Comparison of ENCODE assay signal across 8 cellular contexts in the genomic region with DNA sequence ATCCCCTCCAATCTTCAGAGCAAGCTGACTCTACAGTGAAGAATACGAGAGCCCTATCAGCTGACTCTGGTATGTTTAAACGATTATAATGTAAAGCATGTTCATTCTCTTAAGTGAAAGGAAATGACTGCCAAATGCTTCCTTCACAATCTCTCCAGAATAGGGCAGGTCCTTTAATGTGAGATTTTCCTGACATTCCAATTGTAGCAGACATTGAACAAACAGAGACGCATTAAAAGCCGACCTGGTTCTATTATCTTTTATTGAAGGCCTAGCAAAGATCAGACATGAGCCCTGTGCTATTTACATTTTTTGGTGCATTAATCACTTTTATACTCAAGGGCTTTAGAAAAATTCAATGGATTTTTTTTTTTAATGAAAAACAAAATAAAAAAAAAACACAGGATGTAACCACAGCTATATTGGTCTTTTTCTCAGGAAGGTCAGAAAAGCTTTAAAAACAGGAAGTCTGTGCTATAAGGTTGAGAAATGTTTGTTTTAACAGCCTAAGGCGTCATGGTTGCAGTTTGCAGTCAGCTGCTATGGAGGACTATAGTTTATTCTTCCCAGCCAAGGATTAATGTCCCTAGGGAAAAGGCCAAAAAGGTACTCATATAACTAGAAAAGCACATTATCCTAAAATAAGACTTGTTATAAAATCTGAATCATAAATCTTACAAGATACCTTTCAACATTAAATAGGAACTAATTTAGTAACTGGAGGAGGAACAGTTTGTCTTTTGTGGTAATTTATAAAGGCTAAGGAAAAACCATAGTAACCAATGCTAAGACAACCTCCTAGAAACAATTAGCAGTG.
DNase-seq lines count a peak whose midpoint lies in the region; ATAC-seq and TF ChIP-seq lines count a peak whose summit lies in the region.

No MANE protein-coding gene starts in this region.

- no peaks in the 10 kb centered on the region for H3K36me3 Mint-ChIP-seq in CD4-positive, alpha-beta T cell (ENCODE audit: low read depth)
- peaks cover 20% of the 10 kb centered on the region for H3K36me3 Mint-ChIP-seq in brain

- H3K4me1 Mint-ChIP-seq in CD4-positive, alpha-beta T cell (ENCODE audit: low read depth) = peaks cover 18% of the 10 kb centered on the region
- H3K4me1 Mint-ChIP-seq in brain = peaks cover 81% of the 10 kb centered on the region

- no peaks in the 10 kb centered on the region for H3K9me3 ChIP-seq in CD4-positive, alpha-beta T cell (ENCODE audit: control insufficient read depth, low read length)

- H3K27me3 ChIP-seq in CD4-positive, alpha-beta T cell (ENCODE audit: control insufficient read depth, insufficient read depth, low read length) = no peaks in the 10 kb centered on the region
- H3K27me3 ChIP-seq in layer of hippocampus (ENCODE audit: control insufficient read depth, insufficient read depth, low read length) = no peaks in the 10 kb centered on the region

- intact Hi-C loops in CD4-positive, alpha-beta T cell (cut with DNase I, micrococcal nuclease) = no loop called here

- DNase-seq in CD4-positive, alpha-beta T cell = no peak
- DNase-seq in HT1080 (ENCODE audit: low read depth) = peak; percentile 84
- DNase-seq in NOMO-1 (lab: John Stamatoyannopoulos, UW; ENCODE audit: unreplicated experiment in 2 of 2) = peak; percentile 73 to 93
- peak; percentile 84 for DNase-seq in stromal cell of bone marrow (ENCODE audit: low read depth)

- no peak for TF ChIP-seq CTCF in CD4-positive, alpha-beta T cell (IDR thresholded peaks at IDR 0.05)
- no peak for TF ChIP-seq CTCF in brain (conservative IDR thresholded peaks at IDR 0.05)

- H3K27ac ChIP-seq in CD4-positive, alpha-beta T cell (ENCODE audit: low read depth, low read length) = no peak overlapping the region
- H3K27ac ChIP-seq in layer of hippocampus (ENCODE audit: low read depth, low read length) = peak overlapping the region; percentile 4

- H3K27ac Mint-ChIP-seq in CD4-positive, alpha-beta T cell = peak overlapping the region; percentile 7
- peak overlapping the region; percentile 81 to 95 (median 91) for H3K27ac Mint-ChIP-seq in brain

- no peaks in the 10 kb centered on the region for H3K9me3 Mint-ChIP-seq in CD4-positive, alpha-beta T cell
- H3K9me3 Mint-ChIP-seq in brain = peaks cover 0 to 3% (median 0%) of the 10 kb centered on the region in 5 experiments

- CTCF ChIA-PET in CD4-positive, alpha-beta T cell (lab: Charles Lee) = interaction anchor here (1.1 kb wide), 1 partner anchor 32 kb away, joined by 3 read pairs; no protein-coding TSS in a partner anchor

- ATAC-seq in CD4-positive, alpha-beta T cell (ENCODE audit: poor library complexity) = peak; percentile 49
- no peak for ATAC-seq in GM18870 (IDR thresholded peaks at IDR 0.05; ENCODE audit: unreplicated experiment)
- ATAC-seq in HG03097 (IDR thresholded peaks at IDR 0.05; ENCODE audit: low FRiP score, unreplicated experiment) = no peak

- H3K27me3 Mint-ChIP-seq in CD4-positive, alpha-beta T cell = peaks cover 5% of the 10 kb centered on the region
- H3K27me3 Mint-ChIP-seq in brain = no peaks in the 10 kb centered on the region

- POLR2A ChIA-PET in CD4-positive, alpha-beta T cell (lab: Charles Lee) = interaction anchor here (0.6 to 1.1 kb wide), 3 partner anchors 7 to 187 kb away, joined by 3 to 6 read pairs (median 3); no protein-coding TSS in a partner anchor

- H3K4me3 Mint-ChIP-seq in CD4-positive, alpha-beta T cell = peak overlapping the region; percentile 49
- peak overlapping the region; percentile 68 to 76 (median 72) for H3K4me3 Mint-ChIP-seq in brain

Comparison
In these comparisons a context has a peak if more than half of its experiments do, and no peak if none do; other contexts are left out.
1. DNase-seq: peak in HT1080 (single experiment), NOMO-1 (2 of 2) and stromal cell of bone marrow (single experiment); none in CD4-positive, alpha-beta T cell (0 of 10).